18 cellular contexts compared by ENCODE assay signal in genomic region chr10:2873769-2874168, GRCh38.
DNase-seq lines count a peak whose midpoint lies in the region; ATAC-seq and TF ChIP-seq lines count a peak whose summit lies in the region.
"Had no signal": no experiment of that assay in that cellular context is flagged by ENCODE, and none has a peak within 500 bp of the region (broad histone marks: within the 10 kb centered on the region; RNA-seq: fewer than 3 reads in every experiment).

No MANE protein-coding gene starts in this region.

- peaks cover 2% of the 10 kb centered on the region for H3K27me3 Mint-ChIP-seq in neural progenitor cell (ENCODE audit: insufficient read depth, low read depth)

- H3K36me3 ChIP-seq in Karpas-422 (ENCODE audit: insufficient read depth, low read length): no peaks in the 10 kb centered on the region
- H3K36me3 ChIP-seq in neural progenitor cell: no peaks in the 10 kb centered on the region
- no peaks in the 10 kb centered on the region for H3K36me3 ChIP-seq in osteoblast (ENCODE audit: insufficient read depth, low read length)
- H3K36me3 ChIP-seq: BLaER1 treated with 17β-estradiol and CSF1 and Interleukin-3, amounts not matched to agents 10 nM and 100 nM had no signal

- no peaks in the 10 kb centered on the region for H3K4me1 Mint-ChIP-seq in neural progenitor cell
- H3K4me1 Mint-ChIP-seq: B cell had no signal

- H3K4me2 ChIP-seq in Karpas-422 (ENCODE audit: low read depth, low read length, poor library complexity, severe bottlenecking): peak overlapping the region; percentile 75
- H3K4me2 ChIP-seq in neural progenitor cell: no peak overlapping the region
- H3K4me2 ChIP-seq in osteoblast (ENCODE audit: insufficient read depth, low read length): no peak overlapping the region
- H3K4me2 ChIP-seq: BLaER1 treated with 17β-estradiol and CSF1 and Interleukin-3, amounts not matched to agents 10 nM and 100 nM had no signal

- no peak for ATAC-seq in HG03378 (IDR thresholded peaks at IDR 0.05; ENCODE audit: unreplicated experiment)
- ATAC-seq: CD8-positive, alpha-beta T cell; GM12878 had no signal

- H3K36me3 Mint-ChIP-seq in neural progenitor cell: no peaks in the 10 kb centered on the region
- H3K36me3 Mint-ChIP-seq: CD8-positive, alpha-beta T cell had no signal

- H3K79me2 ChIP-seq in Karpas-422 (ENCODE audit: low read length) (peaks cover 3% of the 10 kb centered on the region; the same call in 1 of the 2 replicates), neural progenitor cell (ENCODE audit: low read depth) (no peaks in the 10 kb centered on the region), osteoblast (ENCODE audit: insufficient read depth, low read length) (no peaks in the 10 kb centered on the region)

- H3K9me3 Mint-ChIP-seq in neural progenitor cell: no peaks in the 10 kb centered on the region
- H3K9me3 Mint-ChIP-seq: CD4-positive, alpha-beta T cell; CD8-positive, alpha-beta T cell had no signal

- DNase-seq in Karpas-422 (peak; percentile 52), neural progenitor cell (ENCODE audit: low spot score) (no peak), osteoblast (ENCODE audit: insufficient read length, low spot score, missing footprints) (peak; percentile 8), GOT3 (lab: John Stamatoyannopoulos, UW) (no peak)
- DNase-seq in stimulated activated naive CD4-positive, alpha-beta T cell treated with Interleukin-2 at 50 U/mL for 16 hours (lab: John Stamatoyannopoulos, UW): no peak
- DNase-seq: 8988T; AML-193; Caco-2; Calu3; CD4-positive, alpha-beta T cell; CD8-positive, alpha-beta T cell; DMS79 treated with DMSO at 0.1 percent for 48 hours; GDM1 had no signal

- H3K27ac ChIP-seq in Karpas-422 (ENCODE audit: low read length): peak overlapping the region; percentile 99
- H3K27ac ChIP-seq in neural progenitor cell: no peak overlapping the region
- no peak overlapping the region for H3K27ac ChIP-seq in osteoblast (ENCODE audit: low read depth, low read length)
- H3K27ac ChIP-seq: BLaER1 treated with 17β-estradiol and CSF1 and Interleukin-3, amounts not matched to agents 10 nM and 100 nM; C4-2B had no signal

- no peaks in the 10 kb centered on the region for H3K9me3 ChIP-seq in Karpas-422 (ENCODE audit: low read length)
- H3K9me3 ChIP-seq in neural progenitor cell (ENCODE audit: low read depth): no peaks in the 10 kb centered on the region
- no peaks in the 10 kb centered on the region for H3K9me3 ChIP-seq in osteoblast (ENCODE audit: low read depth, low read length)
- H3K9me3 ChIP-seq: BLaER1 treated with 17β-estradiol and CSF1 and Interleukin-3, amounts not matched to agents 10 nM and 100 nM; Caco-2 had no signal

- H3K27ac Mint-ChIP-seq in neural progenitor cell: no peak overlapping the region
- H3K27ac Mint-ChIP-seq: B cell; CD4-positive, alpha-beta T cell; CD8-positive, alpha-beta T cell had no signal

- peak overlapping the region; percentile 17 for H3K4me3 Mint-ChIP-seq in neural progenitor cell
- H3K4me3 Mint-ChIP-seq: B cell; CD4-positive, alpha-beta T cell; CD8-positive, alpha-beta T cell had no signal

- H3F3A ChIP-seq in neural progenitor cell (ENCODE audit: low read depth): no peaks in the 10 kb centered on the region

- no peaks in the 10 kb centered on the region for H3K9me2 ChIP-seq in Karpas-422 (replicated peaks; ENCODE audit: insufficient read depth, low read length)

- no peaks in the 10 kb centered on the region for H3K27me3 ChIP-seq in Karpas-422 (ENCODE audit: low read length)
- no peaks in the 10 kb centered on the region for H3K27me3 ChIP-seq in neural progenitor cell
- no peaks in the 10 kb centered on the region for H3K27me3 ChIP-seq in osteoblast (ENCODE audit: insufficient read depth, low read length)
- H3K27me3 ChIP-seq: BLaER1 treated with 17β-estradiol and CSF1 and Interleukin-3, amounts not matched to agents 10 nM and 100 nM had no signal

- H2AFZ ChIP-seq in Karpas-422 (ENCODE audit: low read length) (no peak overlapping the region), neural progenitor cell (replicated peaks) (no peak overlapping the region), osteoblast (ENCODE audit: low read length) (no peak overlapping the region)

- H3K9ac ChIP-seq in Karpas-422 (ENCODE audit: low read length) (peak overlapping the region; percentile 80), neural progenitor cell (no peak overlapping the region)
- H3K9ac ChIP-seq: BLaER1 treated with 17β-estradiol and CSF1 and Interleukin-3, amounts not matched to agents 10 nM and 100 nM had no signal

- no peaks in the 10 kb centered on the region for H4K20me1 ChIP-seq in Karpas-422 (ENCODE audit: insufficient read depth, low read depth, low read length)
- H4K20me1 ChIP-seq in neural progenitor cell (ENCODE audit: low read depth): no peaks in the 10 kb centered on the region
- H4K20me1 ChIP-seq in osteoblast (ENCODE audit: insufficient read depth, low read length): no peaks in the 10 kb centered on the region
- H4K20me1 ChIP-seq: BLaER1 treated with 17β-estradiol and CSF1 and Interleukin-3, amounts not matched to agents 10 nM and 100 nM had no signal

- peaks cover 98% of the 10 kb centered on the region for H3K4me1 ChIP-seq in Karpas-422 (ENCODE audit: low read length)
- H3K4me1 ChIP-seq in neural progenitor cell: no peaks in the 10 kb centered on the region
- no peaks in the 10 kb centered on the region for H3K4me1 ChIP-seq in osteoblast (ENCODE audit: insufficient read depth, low read length)
- H3K4me1 ChIP-seq: BLaER1 treated with 17β-estradiol and CSF1 and Interleukin-3, amounts not matched to agents 10 nM and 100 nM; Caco-2 had no signal

- H3K4me3 ChIP-seq in Karpas-422 (ENCODE audit: low read length) (peak overlapping the region; percentile 55), neural progenitor cell (no peak overlapping the region), osteoblast (ENCODE audit: insufficient read depth, low read length) (no peak overlapping the region)
- H3K4me3 ChIP-seq: BLaER1 treated with 17β-estradiol and CSF1 and Interleukin-3, amounts not matched to agents 10 nM and 100 nM; GM12878 had no signal

- TF ChIP-seq CTCF in neural progenitor cell (IDR thresholded peaks at IDR 0.05): no peak
- TF ChIP-seq CTCF in osteoblast (IDR thresholded peaks at IDR 0.05; ENCODE audit: extremely low read depth, low read depth, low read length): no peak

Comparison
In these comparisons a context has a peak if more than half of its experiments do, and no peak if none do; other contexts are left out.
1. DNase-seq: peak in Karpas-422 (single experiment) and osteoblast (single experiment); none in neural progenitor cell (single experiment), stimulated activated naive CD4-positive, alpha-beta T cell treated with Interleukin-2 at 50 U/mL for 16 hours (single experiment) and GOT3 (single experiment).